Comparison of ENCODE assay signal across 8 cellular contexts in genomic region chr1:234607091-234608025, GRCh38. TPM values are rescaled to one million over a fixed set of nuclear protein-coding genes. Genes with fewer than 3 reads are reported as not detected.
DNase-seq lines count a peak whose midpoint lies in the region; ATAC-seq and TF ChIP-seq lines count a peak whose summit lies in the region.

No MANE protein-coding gene starts in this region.

- peaks cover 56 to 68% (median 63%) of the 10 kb centered on the region in 11 experiments for H3K36me3 ChIP-seq in BLaER1 treated with 17β-estradiol and CSF1 and Interleukin-3, amounts not matched to agents 10 nM and 100 nM
- H3K36me3 ChIP-seq in PC-3 (ENCODE audit: low read depth, low read length) (peaks cover 51% of the 10 kb centered on the region), ascending aorta (peaks cover 21 to 30% of the 10 kb centered on the region in 2 donors)

- POLR2A ChIA-PET in HEK293T (lab: Yijun Ruan, JAX) (interaction anchor here (0.6 to 2.0 kb wide), 10 partner anchors 63 to 136 kb away, joined by 3 to 11 read pairs (median 4); no protein-coding TSS in a partner anchor), PC-3 (lab: Charles Lee; ENCODE audit: unreplicated experiment) (no interaction called here)

- peaks cover 9% of the 10 kb centered on the region for H3F3A ChIP-seq in PC-3 (ENCODE audit: low read length, unreplicated experiment)

- no peak for DNase-seq in HEK293T (ENCODE audit: extremely low spot score)
- peak; percentile 25 for DNase-seq in PC-3
- no peak for DNase-seq in ascending aorta (ENCODE audit: low spot score in 2 of 2)
- DNase-seq in inferior parietal cortex (ENCODE audit: extremely low spot score): peak; percentile 72
- peak; percentile 20 for DNase-seq in stimulated activated CD4-positive, alpha-beta T cell treated with anti-CD3 and anti-CD28 coated beads, Interleukin-4, amount 100 ng/mL, for 1 hour

- H3K4me2 ChIP-seq in BLaER1 treated with 17β-estradiol and CSF1 and Interleukin-3, amounts not matched to agents 10 nM and 100 nM: peak overlapping the region; percentile 76 to 96 (median 89)
- H3K4me2 ChIP-seq in PC-3 (ENCODE audit: low read length): peak overlapping the region; percentile 98

- no peaks in the 10 kb centered on the region for H3K9me2 ChIP-seq in PC-3 (replicated peaks; ENCODE audit: low read length)

- no peak overlapping the region for H2AFZ ChIP-seq in PC-3 (ENCODE audit: low read length)

- peaks cover 13 to 26% (median 16%) of the 10 kb centered on the region in 10 experiments for H3K4me1 ChIP-seq in BLaER1 treated with 17β-estradiol and CSF1 and Interleukin-3, amounts not matched to agents 10 nM and 100 nM
- H3K4me1 ChIP-seq in PC-3 (ENCODE audit: insufficient read depth, low read length) (peaks cover 27% of the 10 kb centered on the region), ascending aorta (peaks cover 9 to 16% of the 10 kb centered on the region in 2 donors)

- CTCF ChIA-PET in HEK293T (lab: Yijun Ruan, JAX): interaction anchor here (0.6 to 1.3 kb wide), 5 partner anchors 64 to 497 kb away, joined by 3 to 5 read pairs (median 3); no protein-coding TSS in a partner anchor
- CTCF ChIA-PET in PC-3 (lab: Charles Lee): no interaction called here

- H3K27me3 ChIP-seq in BLaER1 treated with 17β-estradiol and CSF1 and Interleukin-3, amounts not matched to agents 10 nM and 100 nM: no peaks in the 10 kb centered on the region
- no peaks in the 10 kb centered on the region for H3K27me3 ChIP-seq in PC-3 (ENCODE audit: low read length)
- H3K27me3 ChIP-seq in ascending aorta: no peaks in the 10 kb centered on the region

- H3K79me2 ChIP-seq in PC-3 (ENCODE audit: low read length): peaks cover 70% of the 10 kb centered on the region

- ATAC-seq in PC-3 (no peak), GM19324 (IDR thresholded peaks at IDR 0.05; ENCODE audit: low FRiP score, unreplicated experiment) (no peak), HG02763 (IDR thresholded peaks at IDR 0.05; ENCODE audit: unreplicated experiment) (no peak)

- TF ChIP-seq CTCF in PC-3 (conservative IDR thresholded peaks at IDR 0.05; ENCODE audit: low read depth, low read length) (no peak), ascending aorta (IDR thresholded peaks at IDR 0.05) (no peak)

- H3K9me3 ChIP-seq in BLaER1 treated with 17β-estradiol and CSF1 and Interleukin-3, amounts not matched to agents 10 nM and 100 nM (replicated peaks in 1 of 11): peaks cover 0 to 9% (median 0%) of the 10 kb centered on the region in 11 experiments; a peak in 9 of 22 replicates
- H3K9me3 ChIP-seq in PC-3 (ENCODE audit: low read length) (no peaks in the 10 kb centered on the region), ascending aorta (no peaks in the 10 kb centered on the region)

- H3K9ac ChIP-seq in BLaER1 treated with 17β-estradiol and CSF1 and Interleukin-3, amounts not matched to agents 10 nM and 100 nM: peak overlapping the region; percentile 98 to 100 (median 100)
- peak overlapping the region; percentile 99 for H3K9ac ChIP-seq in PC-3 (ENCODE audit: low read length)

- H3K4me3 ChIP-seq in BLaER1 treated with 17β-estradiol and CSF1 and Interleukin-3, amounts not matched to agents 10 nM and 100 nM: peak overlapping the region; percentile 87 to 99 (median 94)
- peak overlapping the region; percentile 78 for H3K4me3 ChIP-seq in PC-3 (ENCODE audit: low read length)
- H3K4me3 ChIP-seq in ascending aorta: peak overlapping the region; percentile 67 to 90

- intact Hi-C loops in PC-3 (cut with micrococcal nuclease) (no loop called here), ascending aorta (cut with DNase I) (no loop called here)

- H4K20me1 ChIP-seq in BLaER1 treated with 17β-estradiol and CSF1 and Interleukin-3, amounts not matched to agents 10 nM and 100 nM: peaks cover 0 to 66% (median 25%) of the 10 kb centered on the region in 11 experiments; a peak in 16 of 22 replicates
- peaks cover 43% of the 10 kb centered on the region for H4K20me1 ChIP-seq in PC-3 (ENCODE audit: low read length)

- peak overlapping the region; percentile 96 to 100 (median 99) for H3K27ac ChIP-seq in BLaER1 treated with 17β-estradiol and CSF1 and Interleukin-3, amounts not matched to agents 10 nM and 100 nM
- H3K27ac ChIP-seq in PC-3 (ENCODE audit: low read length) (peak overlapping the region; percentile 96), ascending aorta (peak overlapping the region; percentile 96 to 99)

- BruUV-seq in PC-3 (replicated peaks; lab: Mats Ljungman, UMichigan): no TSS peak

TF ChIP-seq in HEK293T, 16 proteins besides CTCF, POLR2A, EP300 and RAD21:
- TF ChIP-seq HDGF (IDR thresholded peaks at IDR 0.05; ENCODE audit: borderline replicate concordance) (peak; percentile 96; the same call in 1 of the 2 replicates), LEF1 (IDR thresholded peaks at IDR 0.05; ENCODE audit: borderline replicate concordance) (no peak), ZNF384 (IDR thresholded peaks at IDR 0.05) (no peak), CTBP1 (IDR thresholded peaks at IDR 0.05; ENCODE audit: borderline replicate concordance) (peak; percentile 66; the same call in 1 of the 2 replicates), TARDBP (IDR thresholded peaks at IDR 0.05) (no peak), FOXK2 (IDR thresholded peaks at IDR 0.05) (no peak), BHLHE40 (IDR thresholded peaks at IDR 0.05; ENCODE audit: borderline replicate concordance) (no peak), ARNT (IDR thresholded peaks at IDR 0.05) (no peak)

RNA-seq across cellular contexts. Expression of gene IRF2BP2, which starts 2.6 kb away (rescaled TPM):
- total RNA-seq in PC-3 (2014; rRNA removed) (78.8 and 102 TPM in 2 replicates), ascending aorta (80.0 TPM)

Comparison
In these comparisons a context has a peak if more than half of its experiments do, and no peak if none do; other contexts are left out.
1. DNase-seq: peak in PC-3 (single experiment), inferior parietal cortex (single experiment) and stimulated activated CD4-positive, alpha-beta T cell treated with anti-CD3 and anti-CD28 coated beads, Interleukin-4, amount 100 ng/mL, for 1 hour (single experiment); none in HEK293T (single experiment) and ascending aorta (0 of 2).
2. Peak in every context shown above with its lines, with median percentiles within 50 percentile points of each other: H3K27ac ChIP-seq and H3K4me3 ChIP-seq.